8 cellular contexts compared by ENCODE assay signal in genomic region chr2:72579595-72580180, GRCh38.
A peak's percentile ranks its signal among the peaks of the same experiment; 100 is the strongest.
DNase-seq lines count a peak whose midpoint lies in the region; ATAC-seq, FAIRE-seq and TF ChIP-seq lines count a peak whose summit lies in the region.

No MANE protein-coding gene starts in this region.

- no peak overlapping the region for H2BK12ac ChIP-seq in neuronal stem cell (ENCODE audit: low read length)

- no peaks in the 10 kb centered on the region; the same call in 1 of the 2 replicates for H3F3A ChIP-seq in PC-9 (ENCODE audit: insufficient read depth, low read depth)

- intact Hi-C loops in PC-9 (cut with micrococcal nuclease; ENCODE audit: unreplicated experiment), result loop anchor here (1.0 to 10.0 kb wide), 7 partner anchors 165 to 1034 kb away; no protein-coding TSS in a partner anchor

- POLR2A ChIA-PET in PC-9 (lab: Charles Lee; ENCODE audit: unreplicated experiment), result no interaction called here

- H3K18ac ChIP-seq in neuronal stem cell (ENCODE audit: low read length), result no peak overlapping the region

- FAIRE-seq in HTR-8/SVneo (lab: Jason Lieb, UNC), result no peak

- H3K4me3 ChIP-seq in PC-9 (no peak overlapping the region), epithelial cell of proximal tubule (ENCODE audit: low read depth, low read length) (no peak overlapping the region), neuronal stem cell (ENCODE audit: low read length in 2 of 2) (no peak overlapping the region)

- no peak overlapping the region for H3K23ac ChIP-seq in neuronal stem cell (ENCODE audit: low read depth, low read length, poor library complexity)

- ATAC-seq in HG03039 (IDR thresholded peaks at IDR 0.05; ENCODE audit: unreplicated experiment), result no peak

- peaks cover 5% of the 10 kb centered on the region; the same call in 1 of the 2 replicates for H4K20me1 ChIP-seq in PC-9 (ENCODE audit: insufficient read depth)

- H2BK5ac ChIP-seq in neuronal stem cell (ENCODE audit: low read length), result no peak overlapping the region

- no peak overlapping the region for H3K4ac ChIP-seq in neuronal stem cell (ENCODE audit: low read length)

- H3K9me3 ChIP-seq in PC-9 (ENCODE audit: insufficient read depth, low read depth), result no peaks in the 10 kb centered on the region
- H3K9me3 ChIP-seq in neuronal stem cell (replicated peaks in 1 of 2; ENCODE audit: control insufficient read depth in 2 of 2, insufficient read depth in 1 of 2, low read depth in 1 of 2, low read length in 2 of 2), result no peaks in the 10 kb centered on the region

- no peaks in the 10 kb centered on the region for H3K79me1 ChIP-seq in neuronal stem cell (ENCODE audit: low read depth, low read length)

- CTCF ChIA-PET in PC-9 (lab: Charles Lee), result interaction anchor here (0.5 to 1.3 kb wide), 6 partner anchors 18 to 1033 kb away, joined by 3 to 10 read pairs (median 4); no protein-coding TSS in a partner anchor

- H2AFZ ChIP-seq in PC-9 (no peak overlapping the region), neuronal stem cell (ENCODE audit: low read length) (no peak overlapping the region)

- peaks cover 9% of the 10 kb centered on the region for H3K4me1 ChIP-seq in PC-9 (replicated peaks; ENCODE audit: insufficient read depth)
- no peaks in the 10 kb centered on the region for H3K4me1 ChIP-seq in neuronal stem cell (ENCODE audit: control insufficient read depth in 2 of 2, insufficient read depth in 1 of 2, low read depth in 1 of 2, low read length in 2 of 2)

- TF ChIP-seq CTCF in PC-9 (conservative IDR thresholded peaks at IDR 0.05), result peak; percentile 90
- TF ChIP-seq CTCF in epithelial cell of proximal tubule (conservative IDR thresholded peaks at IDR 0.05; ENCODE audit: low read depth, low read length), result peak; percentile 72

- H3K9me2 ChIP-seq in PC-9 (ENCODE audit: insufficient read depth), result no peaks in the 10 kb centered on the region

- H3K9ac ChIP-seq in neuronal stem cell (ENCODE audit: low read depth, low read length, poor library complexity), result no peak overlapping the region

- peak; percentile 19 for DNase-seq in Daoy (ENCODE audit: low read depth)
- peak; percentile 32 for DNase-seq in HTR-8/SVneo (ENCODE audit: insufficient read length, low spot score)
- peak in 1 of 2 experiments; percentile 58 for DNase-seq in PC-9
- DNase-seq in epithelial cell of proximal tubule (ENCODE audit: low read depth), result peak; percentile 9
- peak; percentile 21 for DNase-seq in neuronal stem cell (ENCODE audit: low spot score)
- DNase-seq in nucleus accumbens (lab: John Stamatoyannopoulos, UW), result no peak
- no peak for DNase-seq in activated CD4-positive, alpha-beta T cell treated with anti-CD3 and anti-CD28 coated beads for 48 hours

- H3K14ac ChIP-seq in neuronal stem cell (ENCODE audit: low read length), result no peak overlapping the region

- no peak overlapping the region for H4K8ac ChIP-seq in neuronal stem cell (ENCODE audit: low read depth, low read length)

- no peak overlapping the region for H2AK5ac ChIP-seq in neuronal stem cell (ENCODE audit: low read depth, low read length)

- no peak overlapping the region for H2BK120ac ChIP-seq in neuronal stem cell (ENCODE audit: low read depth, low read length)

- H3K4me2 ChIP-seq in PC-9 (no peak overlapping the region), neuronal stem cell (ENCODE audit: insufficient read depth, low read length, poor library complexity, severe bottlenecking) (no peak overlapping the region)

- H3K79me2 ChIP-seq in PC-9 (ENCODE audit: low read depth), result no peaks in the 10 kb centered on the region

- no peak overlapping the region for H2BK15ac ChIP-seq in neuronal stem cell (ENCODE audit: low read length)

- no peaks in the 10 kb centered on the region for H3K27me3 ChIP-seq in PC-9 (ENCODE audit: insufficient read depth, low read depth)
- no peaks in the 10 kb centered on the region for H3K27me3 ChIP-seq in neuronal stem cell (ENCODE audit: control insufficient read depth in 3 of 3, insufficient read depth in 3 of 3, low read depth in 1 of 3, low read length in 3 of 3)

- no peaks in the 10 kb centered on the region for H3K36me3 ChIP-seq in PC-9 (ENCODE audit: low read depth)
- H3K36me3 ChIP-seq in neuronal stem cell (replicated peaks in 1 of 2; ENCODE audit: control insufficient read depth in 2 of 2, insufficient read depth in 2 of 2, low read length in 2 of 2), result no peaks in the 10 kb centered on the region

- BruUV-seq in PC-9 (replicated peaks; lab: Mats Ljungman, UMichigan), result no TSS peak

- WGBS in neuronal stem cell (ENCODE audit: extremely low coverage in 2 of 2, insufficient read length in 2 of 2, insufficient replicate concordance in 1 of 2), 2 donors, result no CpG with 5 or more reads among the region's 1 CpG

- no peak overlapping the region for H4K91ac ChIP-seq in neuronal stem cell (ENCODE audit: low read depth, low read length, poor library complexity)

- H3K27ac ChIP-seq in PC-9, result no peak overlapping the region
- H3K27ac ChIP-seq in neuronal stem cell (replicated peaks; ENCODE audit: low read length), result no peak overlapping the region

Comparison
In these comparisons a context has a peak if more than half of its experiments do, and no peak if none do; other contexts are left out.
1. DNase-seq: peak in Daoy (single experiment), HTR-8/SVneo (single experiment), epithelial cell of proximal tubule (single experiment) and neuronal stem cell (single experiment); none in nucleus accumbens (0 of 56) and activated CD4-positive, alpha-beta T cell treated with anti-CD3 and anti-CD28 coated beads for 48 hours (single experiment).